ENCODE assay signal across 8 cellular contexts in genomic region chr17:17146791-17147406, GRCh38. TPM values are rescaled to one million over a fixed set of nuclear protein-coding genes. Genes with fewer than 3 reads are reported as not detected.
A peak's percentile ranks its signal among the peaks of the same experiment; 100 is the strongest.
DNase-seq lines count a peak whose midpoint lies in the region; ATAC-seq and TF ChIP-seq lines count a peak whose summit lies in the region.

No MANE protein-coding gene starts in this region.

- TF ChIP-seq POLR2A in transverse colon (IDR thresholded peaks at IDR 0.05): no peak
- TF ChIP-seq POLR2A in stomach (IDR thresholded peaks at IDR 0.05): no peak

- H3K9me3 ChIP-seq in T-helper 17 cell (ENCODE audit: control insufficient read depth, low read length, poor library complexity, severe bottlenecking): no peaks in the 10 kb centered on the region
- no peaks in the 10 kb centered on the region for H3K9me3 ChIP-seq in transverse colon
- no peaks in the 10 kb centered on the region for H3K9me3 ChIP-seq in stomach

- H3K27me3 ChIP-seq in transverse colon (no peaks in the 10 kb centered on the region), stomach (no peaks in the 10 kb centered on the region)

- TF ChIP-seq CTCF in transverse colon (IDR thresholded peaks at IDR 0.05) (peak in 4 of 5 experiments; percentile 30 to 74 (median 42)), stomach (IDR thresholded peaks at IDR 0.05) (peak in 2 of 7 experiments; percentile 6 to 21)

- peaks cover 9% of the 10 kb centered on the region for H3K36me3 Mint-ChIP-seq in T-helper 17 cell (ENCODE audit: low read depth)

- H3K27me3 Mint-ChIP-seq in T-helper 17 cell: no peaks in the 10 kb centered on the region

- peak; percentile 77 for ATAC-seq in T-helper 17 cell
- ATAC-seq in HG03135 (IDR thresholded peaks at IDR 0.05; ENCODE audit: unreplicated experiment): no peak
- no peak for ATAC-seq in GM18511 (IDR thresholded peaks at IDR 0.05; ENCODE audit: unreplicated experiment)

- H3K4me3 Mint-ChIP-seq in T-helper 17 cell: no peak overlapping the region

- TF ChIP-seq EP300 in transverse colon (IDR thresholded peaks at IDR 0.05; ENCODE audit: low read depth) (no peak), stomach (IDR thresholded peaks at IDR 0.05) (no peak)

- intact Hi-C loops in transverse colon (cut with DNase I; ENCODE audit: low total_unique reads) (loop anchor here (10.0 kb wide), 1 partner anchor 88 kb away; the partner anchor contains the start of gene FLCN), stomach (cut with DNase I; ENCODE audit: low total_unique reads) (loop anchor here (10.0 kb wide), 1 partner anchor 142 kb away; no protein-coding TSS in a partner anchor)

- H3K27ac ChIP-seq in transverse colon (no peak overlapping the region), stomach (no peak overlapping the region)

- no peak overlapping the region for H3K27ac Mint-ChIP-seq in T-helper 17 cell

- in situ Hi-C loops in transverse colon (cut with MboI; ENCODE audit: low pct_ligation_motif_present in 1 of 4, low pct_unique_long_range_greater_than_20kb in 1 of 4, low sequenced_read_pairs in 3 of 4): loop anchor here in 1 of 4 donors (25.0 kb wide), 1 partner anchor 135 kb away; no protein-coding TSS in a partner anchor

- H3K4me1 ChIP-seq in transverse colon (peaks cover 4 to 8% (median 6%) of the 10 kb centered on the region in 4 donors), stomach (peaks cover 6 to 16% (median 10%) of the 10 kb centered on the region in 4 donors)

- peaks cover 22% of the 10 kb centered on the region for H3K4me1 Mint-ChIP-seq in T-helper 17 cell

- H3K36me3 ChIP-seq in transverse colon (peaks cover 0 to 42% (median 15%) of the 10 kb centered on the region in 4 donors), stomach (peaks cover 74 to 98% (median 97%) of the 10 kb centered on the region in 4 donors)

- DNase-seq in stimulated activated CD4-positive, alpha-beta T cell treated with anti-CD3 and anti-CD28 coated beads, Interleukin-15, amount 100 ng/mL, for 48 hours (ENCODE audit: low read depth in 2 of 2): peak; percentile 12 to 25
- DNase-seq in stimulated activated CD4-positive, alpha-beta T cell treated with anti-CD3 and anti-CD28 coated beads, Interleukin-12 subunit alpha, Interleukin-12 subunit beta, amount 100 ng/mL, for 4 hours: no peak
- DNase-seq in T-helper 17 cell (peak in 1 of 3 donors; percentile 38), glomerular visceral epithelial cell (ENCODE audit: extremely low spot score) (peak; percentile 11), transverse colon (peak; percentile 22), stomach (no peak)

- H3K4me3 ChIP-seq in transverse colon: no peak overlapping the region
- no peak overlapping the region for H3K4me3 ChIP-seq in stomach

- WGBS in transverse colon (ENCODE audit: low coverage in 1 of 2), 2 donors: 60 to 85% methylated on average over 1 to 9 of the region's 14 CpGs
- 68 to 90% (median 84%) methylated on average over 12 to 14 of the region's 14 CpGs for WGBS in stomach, 5 donors

RNA-seq across cellular contexts. Expression of gene PLD6, which starts 59.2 kb away (rescaled TPM):
- total RNA-seq in T-helper 17 cell: 10 to 100 TPM; 13.2 to 15.3 TPM
- total RNA-seq in transverse colon: 1 to 10 TPM in 2 of 4 donors, under 1 TPM in 1, not detected in 1; 0.75 to 3.2 (median 1.4) TPM
- 1 to 10 TPM in 3 of 5 donors, not detected in 2; 1.1 to 2.8 (median 1.3) TPM for total RNA-seq in stomach
- 1 to 10 TPM; 1.2 to 3.0 (median 1.5) TPM for polyA plus RNA-seq in stomach

Comparison
In these comparisons a context has a peak if more than half of its experiments do, and no peak if none do; other contexts are left out.
1. DNase-seq: peak in stimulated activated CD4-positive, alpha-beta T cell treated with anti-CD3 and anti-CD28 coated beads, Interleukin-15, amount 100 ng/mL, for 48 hours (2 of 2), glomerular visceral epithelial cell (single experiment) and transverse colon (single experiment); none in stimulated activated CD4-positive, alpha-beta T cell treated with anti-CD3 and anti-CD28 coated beads, Interleukin-12 subunit alpha, Interleukin-12 subunit beta, amount 100 ng/mL, for 4 hours (single experiment) and stomach (single experiment).